1 cellular context compared by ENCODE assay signal in the genomic region with DNA sequence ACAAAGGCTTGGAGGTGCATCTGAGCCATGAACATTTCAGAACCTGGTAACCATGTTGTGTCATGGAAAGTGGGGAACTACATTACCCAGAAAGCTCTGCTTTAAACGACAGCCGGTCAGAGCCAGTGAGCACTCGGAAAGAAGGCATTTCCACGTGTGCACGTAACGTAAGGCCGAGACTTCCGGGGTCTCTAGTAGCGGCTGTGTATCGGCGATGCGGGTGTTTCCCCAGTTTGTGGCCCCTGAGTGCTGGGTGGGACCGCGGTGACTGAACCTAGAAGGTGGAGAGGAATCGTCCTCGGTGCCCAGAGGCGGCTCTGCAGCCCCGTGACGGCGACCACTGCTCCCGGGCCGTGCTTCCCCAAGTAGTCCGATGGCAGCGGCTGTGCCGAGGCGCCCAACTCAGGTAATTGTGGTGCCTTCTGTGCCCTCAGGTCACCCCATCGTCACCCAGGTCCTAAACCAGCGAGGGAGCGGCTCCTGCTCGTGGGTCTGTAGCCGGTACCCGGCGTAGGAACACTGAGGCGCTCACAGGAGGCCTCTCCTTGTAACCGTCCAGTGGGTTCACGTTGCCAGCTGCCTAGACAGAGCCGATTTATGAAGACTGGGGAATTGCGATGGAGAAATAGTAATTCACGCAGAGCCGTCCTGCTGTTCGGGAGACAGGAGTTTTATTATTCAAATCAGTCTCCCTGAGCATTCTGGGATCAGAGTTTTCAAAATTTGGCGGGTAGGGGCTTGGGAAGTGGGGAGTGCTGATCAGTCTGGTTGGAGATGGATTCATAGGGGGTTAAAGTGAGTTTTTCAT.
TF ChIP-seq lines count a peak whose summit lies in the region.
"Not testable (repeated sequence)": the region's sequence is repeated elsewhere in the genome, so short reads cannot be mapped to it uniquely, and the experiment has no call there.

ZNF587 (plus strand) TSS at position 194 of the 808 bp plus-strand sequence; CDS start at position 374, 180 bp downstream.

TF ChIP-seq in K562, 482 proteins besides CTCF, POLR2A, EP300 and RAD21 (continued from another document and continues in another):
- TF ChIP-seq PBX2 (CRISPR knock-in tag; IDR thresholded peaks at IDR 0.05; ENCODE audit: low read depth); TEAD4 (CRISPR knock-in tag; IDR thresholded peaks at IDR 0.05; ENCODE audit: borderline replicate concordance): not testable (repeated sequence)
- TF ChIP-seq PBX2 (tag; conservative IDR thresholded peaks at IDR 0.05; ENCODE audit: low read depth), result peak; percentile 93
- TF ChIP-seq AFF1 (IDR thresholded peaks at IDR 0.05; ENCODE audit: low read depth in 1 of 2, partially characterized antibody in 2 of 2), result peak in 1 of 2 experiments; percentile 90
- 0 out of 2 replicates have a peak, but pooled peaks have one; percentile 10 for TF ChIP-seq FOSL1 (tag; conservative IDR thresholded peaks at IDR 0.05)
- peak; percentile 23; the same call in 1 of the 2 replicates for TF ChIP-seq ETV1 (tag; conservative IDR thresholded peaks at IDR 0.05; ENCODE audit: low read depth)
- peak; percentile 64 for TF ChIP-seq L3MBTL2 (IDR thresholded peaks at IDR 0.05)
- 0 out of 2 replicates have a peak, but pooled peaks have one; percentile 66 for TF ChIP-seq ELF4 (CRISPR knock-in tag; IDR thresholded peaks at IDR 0.05)
- TF ChIP-seq RBFOX2 (IDR thresholded peaks at IDR 0.05; ENCODE audit: low read depth, low read length), result peak; percentile 82
- TF ChIP-seq MXI1 (IDR thresholded peaks at IDR 0.05; ENCODE audit: low read depth, low read length), result peak; percentile 84
- TF ChIP-seq, protein P1, sequence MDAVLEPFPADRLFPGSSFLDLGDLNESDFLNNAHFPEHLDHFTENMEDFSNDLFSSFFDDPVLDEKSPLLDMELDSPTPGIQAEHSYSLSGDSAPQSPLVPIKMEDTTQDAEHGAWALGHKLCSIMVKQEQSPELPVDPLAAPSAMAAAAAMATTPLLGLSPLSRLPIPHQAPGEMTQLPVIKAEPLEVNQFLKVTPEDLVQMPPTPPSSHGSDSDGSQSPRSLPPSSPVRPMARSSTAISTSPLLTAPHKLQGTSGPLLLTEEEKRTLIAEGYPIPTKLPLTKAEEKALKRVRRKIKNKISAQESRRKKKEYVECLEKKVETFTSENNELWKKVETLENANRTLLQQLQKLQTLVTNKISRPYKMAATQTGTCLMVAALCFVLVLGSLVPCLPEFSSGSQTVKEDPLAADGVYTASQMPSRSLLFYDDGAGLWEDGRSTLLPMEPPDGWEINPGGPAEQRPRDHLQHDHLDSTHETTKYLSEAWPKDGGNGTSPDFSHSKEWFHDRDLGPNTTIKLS (IDR thresholded peaks at IDR 0.05; ENCODE audit: borderline replicate concordance, low read depth), result peak; percentile 97
- peak; percentile 51; the same call in 1 of the 2 replicates for TF ChIP-seq ZFX (CRISPR knock-in tag; IDR thresholded peaks at IDR 0.05)
- 0 out of 2 replicates have a peak, but pooled peaks have one; percentile 11 for TF ChIP-seq ZZZ3 (IDR thresholded peaks at IDR 0.05)
- TF ChIP-seq KDM5B (IDR thresholded peaks at IDR 0.05; ENCODE audit: insufficient replicate concordance, low read depth, low read length), result peak; percentile 62
- TF ChIP-seq SP2 (IDR thresholded peaks at IDR 0.05; ENCODE audit: extremely low read depth, low read depth, low read length, poor library complexity, severe bottlenecking), result peak; percentile 12
- peak; percentile 49 for TF ChIP-seq ETV5 (CRISPR knock-in tag; IDR thresholded peaks at IDR 0.05; ENCODE audit: low read depth)
- peak; percentile 80; the same call in 1 of the 2 replicates for TF ChIP-seq BRD4 (IDR thresholded peaks at IDR 0.05)
- TF ChIP-seq ZNF143 (CRISPR knock-in tag; IDR thresholded peaks at IDR 0.05), result peak; percentile 89
- TF ChIP-seq THAP12 (CRISPR knock-in tag; IDR thresholded peaks at IDR 0.05), result 0 out of 2 replicates have a peak, but pooled peaks have one; percentile 18
- peak; percentile 80; the same call in 1 of the 2 replicates for TF ChIP-seq ETS1 (conservative IDR thresholded peaks at IDR 0.05; ENCODE audit: control insufficient read depth, low read depth, low read length)
- peak; percentile 4 for TF ChIP-seq NFYB (IDR thresholded peaks at IDR 0.05; ENCODE audit: extremely low read depth, insufficient read length)
- TF ChIP-seq HDAC1 (IDR thresholded peaks at IDR 0.05), result peak in 1 of 2 experiments; percentile 72; a peak in 2 of 4 replicates
- peak; percentile 37; the same call in 1 of the 2 replicates for TF ChIP-seq MTA3 (IDR thresholded peaks at IDR 0.05; ENCODE audit: borderline replicate concordance)
- peak; percentile 53 for TF ChIP-seq SAP30 (IDR thresholded peaks at IDR 0.05; ENCODE audit: borderline replicate concordance, insufficient read depth, low read depth, low read length, poor library complexity, severe bottlenecking)
- TF ChIP-seq ZBTB12 (CRISPR knock-in tag; IDR thresholded peaks at IDR 0.05), result peak; percentile 32; the same call in 1 of the 2 replicates
- TF ChIP-seq GABPB1 (CRISPR knock-in tag; IDR thresholded peaks at IDR 0.05), result peak; percentile 78
- TF ChIP-seq GMEB1 (CRISPR knock-in tag; IDR thresholded peaks at IDR 0.05), result peak; percentile 97
- TF ChIP-seq TAF1 (IDR thresholded peaks at IDR 0.05; ENCODE audit: control insufficient read depth, extremely low read depth, insufficient read depth, low read length, severe bottlenecking), result peak; percentile 59
- TF ChIP-seq POLR2B (IDR thresholded peaks at IDR 0.05; ENCODE audit: low read depth, partially characterized antibody), result peak; percentile 64
- peak; percentile 86 for TF ChIP-seq ELF1 (tag; IDR thresholded peaks at IDR 0.05)
- TF ChIP-seq OTX1 (CRISPR knock-in tag; IDR thresholded peaks at IDR 0.05), result 0 out of 2 replicates have a peak, but pooled peaks have one; percentile 45
- TF ChIP-seq ARID4B (CRISPR knock-in tag; IDR thresholded peaks at IDR 0.05), result peak; percentile 94
- TF ChIP-seq TEAD4 (IDR thresholded peaks at IDR 0.05; ENCODE audit: low read length), result 0 out of 2 replicates have a peak, but pooled peaks have one; percentile 6
